ENCODE assay signal across 8 cellular contexts in genomic region chr22:39502789-39503464, GRCh38. TPM values are rescaled to one million over a fixed set of nuclear protein-coding genes. Genes with fewer than 3 reads are reported as not detected.
DNase-seq lines count a peak whose midpoint lies in the region; ATAC-seq and TF ChIP-seq lines count a peak whose summit lies in the region.

No MANE protein-coding gene starts in this region.

- H2BK15ac ChIP-seq in neuronal stem cell (ENCODE audit: low read length) = no peak overlapping the region

- no peak overlapping the region for H3K14ac ChIP-seq in neuronal stem cell (ENCODE audit: low read length)

- H3K27ac Mint-ChIP-seq in endodermal cell = no peak overlapping the region

- H3K9me3 ChIP-seq in endodermal cell (ENCODE audit: control insufficient read depth, low read length) (no peaks in the 10 kb centered on the region), neuronal stem cell (replicated peaks in 1 of 2; ENCODE audit: control insufficient read depth in 2 of 2, insufficient read depth in 1 of 2, low read depth in 1 of 2, low read length in 2 of 2) (no peaks in the 10 kb centered on the region)

- no peak overlapping the region for H2BK12ac ChIP-seq in neuronal stem cell (ENCODE audit: low read length)

- TF ChIP-seq CTCF in GM12864 (IDR thresholded peaks at IDR 0.05; ENCODE audit: low read depth, low read length, missing control alignments) (no peak), endodermal cell (conservative IDR thresholded peaks at IDR 0.05) (no peak)

- H4K8ac ChIP-seq in neuronal stem cell (ENCODE audit: low read depth, low read length) = no peak overlapping the region

- H2AK5ac ChIP-seq in neuronal stem cell (ENCODE audit: low read depth, low read length) = no peak overlapping the region

- no peak for ATAC-seq in HG03342 (IDR thresholded peaks at IDR 0.05; ENCODE audit: unreplicated experiment)

- H3K23ac ChIP-seq in neuronal stem cell (ENCODE audit: low read depth, low read length, poor library complexity) = peak overlapping the region; percentile 2

- peak overlapping the region; percentile 88 for H2AFZ ChIP-seq in neuronal stem cell (ENCODE audit: low read length)

- no peak overlapping the region for H3K4ac ChIP-seq in neuronal stem cell (ENCODE audit: low read length)

- H3K4me1 Mint-ChIP-seq in endodermal cell = peaks cover 24% of the 10 kb centered on the region

- H3K36me3 Mint-ChIP-seq in endodermal cell (ENCODE audit: low read depth) = peaks cover 36% of the 10 kb centered on the region

- H3K36me3 ChIP-seq in endodermal cell (ENCODE audit: control insufficient read depth, insufficient read depth, low read length) (peaks cover 44% of the 10 kb centered on the region), neuronal stem cell (replicated peaks in 1 of 2; ENCODE audit: control insufficient read depth in 2 of 2, insufficient read depth in 2 of 2, low read length in 2 of 2) (peaks cover 25 to 45% of the 10 kb centered on the region in 2 donors)

- H3K4me1 ChIP-seq in endodermal cell (ENCODE audit: control insufficient read depth, insufficient read depth, low read length) (peaks cover 21% of the 10 kb centered on the region), neuronal stem cell (ENCODE audit: control insufficient read depth in 2 of 2, insufficient read depth in 1 of 2, low read depth in 1 of 2, low read length in 2 of 2) (peaks cover 14 to 20% of the 10 kb centered on the region in 2 donors)

- H3K9me3 Mint-ChIP-seq in endodermal cell = no peaks in the 10 kb centered on the region

- H3K27me3 ChIP-seq in endodermal cell (ENCODE audit: control insufficient read depth, insufficient read depth, low read length, poor library complexity, severe bottlenecking) (no peaks in the 10 kb centered on the region), neuronal stem cell (ENCODE audit: control insufficient read depth in 3 of 3, insufficient read depth in 3 of 3, low read depth in 1 of 3, low read length in 3 of 3) (no peaks in the 10 kb centered on the region)

- H3K27me3 Mint-ChIP-seq in endodermal cell (ENCODE audit: insufficient read depth) = peaks cover 44% of the 10 kb centered on the region

- 34 to 36% methylated on average over 13 to 17 of the region's 18 CpGs for WGBS in endodermal cell (ENCODE audit: insufficient coverage in 1 of 2, insufficient read length in 1 of 2), 2 experiments
- no CpG with 5 or more reads among the region's 18 CpGs for WGBS in neuronal stem cell (ENCODE audit: extremely low coverage in 2 of 2, insufficient read length in 2 of 2, insufficient replicate concordance in 1 of 2), 2 donors

- H3K4me3 Mint-ChIP-seq in endodermal cell = peak overlapping the region; percentile 87

- H3K4me3 ChIP-seq in GM12864 (ENCODE audit: low read depth, low read length) = peak overlapping the region; percentile 93
- H3K4me3 ChIP-seq in endodermal cell (ENCODE audit: low read length) = peak overlapping the region; percentile 96
- H3K4me3 ChIP-seq in neuronal stem cell (ENCODE audit: low read length in 2 of 2) = peak overlapping the region; percentile 95

- H3K27ac ChIP-seq in endodermal cell (ENCODE audit: low read depth, low read length) = peak overlapping the region; percentile 32
- no peak overlapping the region for H3K27ac ChIP-seq in neuronal stem cell (replicated peaks; ENCODE audit: low read length)

- H3K79me1 ChIP-seq in neuronal stem cell (ENCODE audit: low read depth, low read length) = peaks cover 9% of the 10 kb centered on the region

- peak overlapping the region; percentile 57 for H3K9ac ChIP-seq in endodermal cell (ENCODE audit: extremely low read depth, low read length, poor library complexity, severe bottlenecking)
- H3K9ac ChIP-seq in neuronal stem cell (ENCODE audit: low read depth, low read length, poor library complexity) = peak overlapping the region; percentile 80

- H3K4me2 ChIP-seq in neuronal stem cell (ENCODE audit: insufficient read depth, low read length, poor library complexity, severe bottlenecking) = peak overlapping the region; percentile 79

- H4K91ac ChIP-seq in neuronal stem cell (ENCODE audit: low read depth, low read length, poor library complexity) = no peak overlapping the region

- no peak overlapping the region for H2BK5ac ChIP-seq in neuronal stem cell (ENCODE audit: low read length)

- no peak overlapping the region for H2BK120ac ChIP-seq in neuronal stem cell (ENCODE audit: low read depth, low read length)

- no peak overlapping the region for H3K18ac ChIP-seq in neuronal stem cell (ENCODE audit: low read length)

- DNase-seq in GM12864 (ENCODE audit: low read depth) (no peak), NOMO-1 treated with dmso at 0.1 percent for 144 hours (lab: John Stamatoyannopoulos, UW; ENCODE audit: unreplicated experiment) (peak; percentile 17), endodermal cell (no peak), neuronal stem cell (ENCODE audit: low spot score) (no peak), retina (no peak), Ammon's horn (ENCODE audit: low spot score) (no peak)
- no peak for DNase-seq in stimulated activated CD4-positive, alpha-beta T cell treated with anti-CD3 and anti-CD28 coated beads, Interleukin-12 subunit alpha, Interleukin-12 subunit beta, amount 100 ng/mL, for 4 hours

RNA-seq across cellular contexts. Expression of gene MIEF1, which starts 0.8 kb away (rescaled TPM):
- 10 to 100 TPM; 36.0 to 43.3 TPM for total RNA-seq in endodermal cell
- polyA plus RNA-seq in endodermal cell (2013, experiment 1 of 2) = 28.1 TPM
- polyA plus RNA-seq in endodermal cell (2013, experiment 2 of 2) = 26.6 TPM
- 27.3 TPM for polyA plus RNA-seq in neuronal stem cell (2013, experiment 1 of 2)
- 27.0 TPM for polyA plus RNA-seq in neuronal stem cell (2013, experiment 2 of 2)

RNA-seq across cellular contexts. Expression of gene ATF4, which starts 17.4 kb away (rescaled TPM):
- total RNA-seq in endodermal cell = 100 to 1,000 TPM; 335 to 341 TPM
- 370 TPM for polyA plus RNA-seq in endodermal cell (2013, experiment 1 of 2)
- polyA plus RNA-seq in endodermal cell (2013, experiment 2 of 2) = 330 TPM
- 261 TPM for polyA plus RNA-seq in neuronal stem cell (2013, experiment 1 of 2)
- polyA plus RNA-seq in neuronal stem cell (2013, experiment 2 of 2) = 254 TPM

RNA-seq across cellular contexts. Expression of gene RPS19BP1, which starts 29.6 kb away (rescaled TPM):
- total RNA-seq in endodermal cell = 10 to 100 TPM; 65.5 to 70.3 TPM
- 66.1 TPM for polyA plus RNA-seq in endodermal cell (2013, experiment 1 of 2)
- 59.9 TPM for polyA plus RNA-seq in endodermal cell (2013, experiment 2 of 2)
- 48.7 TPM for polyA plus RNA-seq in neuronal stem cell (2013, experiment 1 of 2)
- polyA plus RNA-seq in neuronal stem cell (2013, experiment 2 of 2) = 48.2 TPM

RNA-seq across cellular contexts. Expression of gene MGAT3, which starts 46.1 kb away (rescaled TPM):
- total RNA-seq in endodermal cell = 10 to 100 TPM in 1 of 2 donors, 1 to 10 TPM in 1; 9.0 to 16.7 TPM
- polyA plus RNA-seq in endodermal cell (2013, experiment 1 of 2) = 14.9 TPM
- 12.0 TPM for polyA plus RNA-seq in endodermal cell (2013, experiment 2 of 2)
- 13.5 TPM for polyA plus RNA-seq in neuronal stem cell (2013, experiment 1 of 2)
- 13.6 TPM for polyA plus RNA-seq in neuronal stem cell (2013, experiment 2 of 2)
